ENCODE assay signal across 29 cellular contexts in genomic region chr17:41735744-41736143, GRCh38. TPM values are rescaled to one million over a fixed set of nuclear protein-coding genes. Genes with fewer than 3 reads are reported as not detected.
"Had no signal": no experiment of that assay in that cellular context is flagged by ENCODE, and none has a peak within 500 bp of the region (broad histone marks: within the 10 kb centered on the region; RNA-seq: fewer than 3 reads in every experiment).

No MANE protein-coding gene starts in this region.

- H3K27ac ChIP-seq: coronary artery, heart left ventricle, neutrophil, ovary, right atrium auricular region, tibial artery, upper lobe of left lung, uterus had no signal

- H3K9me3 Mint-ChIP-seq: endodermal cell; naive thymus-derived CD8-positive, alpha-beta T cell; stimulated activated effector memory CD8-positive, alpha-beta T cell treated with anti-CD3 and anti-CD28 coated beads, Interleukin-12 subunit alpha, Interleukin-12 subunit beta, amount 100 ng/mL, for 72 hours; stimulated activated naive CD8-positive, alpha-beta T cell treated with anti-CD3 and anti-CD28 coated beads, Interleukin-15, Interleukin-2, amounts not matched to agents 100 ng/mL and 50 ng/mL, for 24 hours had no signal

- H3K4me3 ChIP-seq: mucosa of descending colon, ovary, tibial artery had no signal

- H3K27me3 ChIP-seq: ovary had no signal

- DNase-seq: effector CD4-positive, alpha-beta T cell; endodermal cell; foreskin melanocyte; heart left ventricle; hippocampal formation; kidney glomerular epithelial cell; mammary epithelial cell; mucosa of descending colon; naive thymus-derived CD8-positive, alpha-beta T cell; ovary; small intestine; stimulated activated CD4-positive, alpha-beta T cell treated with anti-CD3 and anti-CD28 coated beads, Interleukin-12 subunit alpha, Interleukin-12 subunit beta, amount 100 ng/mL, for 4 hours; stimulated activated CD4-positive, alpha-beta T cell treated with anti-CD3 and anti-CD28 coated beads, Interleukin-2, amount 100 ng/mL, for 48 hours; tibial artery; uterus had no signal

- H3K36me3 Mint-ChIP-seq: naive thymus-derived CD8-positive, alpha-beta T cell; stimulated activated effector memory CD8-positive, alpha-beta T cell treated with anti-CD3 and anti-CD28 coated beads, Interleukin-12 subunit alpha, Interleukin-12 subunit beta, amount 100 ng/mL, for 72 hours had no signal

- H3K27ac Mint-ChIP-seq: endodermal cell; stimulated activated effector memory CD8-positive, alpha-beta T cell treated with anti-CD3 and anti-CD28 coated beads, Interleukin-12 subunit alpha, Interleukin-12 subunit beta, amount 100 ng/mL, for 72 hours; stimulated activated naive CD8-positive, alpha-beta T cell treated with anti-CD3 and anti-CD28 coated beads, Interleukin-15, Interleukin-2, amounts not matched to agents 100 ng/mL and 50 ng/mL, for 24 hours had no signal

- H3K36me3 ChIP-seq: heart left ventricle, neutrophil, ovary, right atrium auricular region, tibial artery, upper lobe of left lung, uterus had no signal

- H3K9me3 ChIP-seq: heart left ventricle, mucosa of descending colon, neutrophil, ovary, right atrium auricular region, tibial artery, upper lobe of left lung, uterus had no signal

- ATAC-seq: heart left ventricle; mucosa of descending colon; naive thymus-derived CD8-positive, alpha-beta T cell; stimulated activated effector memory CD8-positive, alpha-beta T cell treated with anti-CD3 and anti-CD28 coated beads, Interleukin-12 subunit alpha, Interleukin-12 subunit beta, amount 100 ng/mL, for 72 hours had no signal

- H3K4me3 Mint-ChIP-seq: stimulated activated naive CD8-positive, alpha-beta T cell treated with anti-CD3 and anti-CD28 coated beads, Interleukin-15, Interleukin-2, amounts not matched to agents 100 ng/mL and 50 ng/mL, for 24 hours had no signal

RNA-seq across cellular contexts. Expression of gene HAP1, which starts 1.3 kb away (rescaled TPM):
- total RNA-seq: chondrocyte had no signal
- polyA plus RNA-seq: naive thymus-derived CD8-positive, alpha-beta T cell had no signal

RNA-seq across cellular contexts. Expression of gene GAST, which starts 23.6 kb away (rescaled TPM):
- total RNA-seq: chondrocyte; dermis microvascular lymphatic vessel endothelial cell; endodermal cell; glomerular endothelial cell; heart left ventricle; lower leg skin; mesenteric fat pad; mucosa of descending colon; naive thymus-derived CD8-positive, alpha-beta T cell; ovary; posterior vena cava; right atrium auricular region; temporal lobe; upper lobe of left lung; uterus had no signal
- polyA plus RNA-seq: esophagus; heart left ventricle; naive thymus-derived CD8-positive, alpha-beta T cell; ovary had no signal
